In the genomic region with DNA sequence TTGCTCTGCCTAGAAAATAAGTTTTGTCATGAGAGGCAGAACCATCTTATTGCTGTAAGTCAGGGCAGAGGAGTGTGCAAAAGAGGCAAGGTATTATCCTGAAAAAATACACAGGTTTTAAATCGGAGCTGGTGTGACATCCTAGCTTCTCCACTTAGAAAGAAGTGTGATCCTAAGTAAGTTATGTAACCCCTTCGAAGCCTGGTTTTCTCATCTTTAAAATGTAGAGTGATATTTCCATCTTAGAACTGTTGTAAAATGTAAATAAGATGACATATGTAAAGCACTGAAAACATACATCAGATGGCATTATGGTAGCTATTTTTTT, we compare ENCODE assay signal across 15 cellular contexts.
A peak's percentile ranks its signal among the peaks of the same experiment; 100 is the strongest.
DNase-seq lines count a peak whose midpoint lies in the region; ATAC-seq, FAIRE-seq and TF ChIP-seq lines count a peak whose summit lies in the region.
"Had no signal": no experiment of that assay in that cellular context is flagged by ENCODE, and none has a peak within 500 bp of the region (broad histone marks: within the 10 kb centered on the region; RNA-seq: fewer than 3 reads in every experiment).

No MANE protein-coding gene starts in this region.

- no peak overlapping the region for H3K27ac Mint-ChIP-seq in CD8-positive, alpha-beta memory T cell
- H3K27ac Mint-ChIP-seq: stimulated activated effector memory CD8-positive, alpha-beta T cell treated with anti-CD3 and anti-CD28 coated beads, Interleukin-12 subunit alpha, Interleukin-12 subunit beta, amount 100 ng/mL, for 72 hours had no signal

- no peak for TF ChIP-seq POLR2A in thyroid gland (IDR thresholded peaks at IDR 0.05)

- H3K79me2 ChIP-seq in hepatocyte = no peaks in the 10 kb centered on the region

- H3K9me3 ChIP-seq in CD8-positive, alpha-beta memory T cell (ENCODE audit: low read length) = no peaks in the 10 kb centered on the region
- H3K9me3 ChIP-seq in adipocyte (ENCODE audit: control insufficient read depth, low read length) (no peaks in the 10 kb centered on the region), hepatocyte (ENCODE audit: low read depth) (no peaks in the 10 kb centered on the region), small intestine (ENCODE audit: control insufficient read depth, low read depth) (no peaks in the 10 kb centered on the region), thyroid gland (no peaks in the 10 kb centered on the region)

- H3K27me3 Mint-ChIP-seq in CD8-positive, alpha-beta memory T cell = no peaks in the 10 kb centered on the region
- H3K27me3 Mint-ChIP-seq: naive thymus-derived CD8-positive, alpha-beta T cell had no signal

- CTCF ChIA-PET in CD8-positive, alpha-beta memory T cell (lab: Charles Lee) = interaction anchor here (0.8 to 4.6 kb wide), 4 partner anchors 11 to 63 kb away, joined by 3 to 23 read pairs (median 4); no protein-coding TSS in a partner anchor

- no peak for ATAC-seq in HG02840 (IDR thresholded peaks at IDR 0.05; ENCODE audit: low FRiP score, unreplicated experiment)
- ATAC-seq: naive thymus-derived CD8-positive, alpha-beta T cell; PC-3; stimulated activated effector memory CD8-positive, alpha-beta T cell treated with anti-CD3 and anti-CD28 coated beads, Interleukin-12 subunit alpha, Interleukin-12 subunit beta, amount 100 ng/mL, for 72 hours had no signal

- intact Hi-C loops in thyroid gland (cut with DNase I) = no loop called here

- peak overlapping the region; percentile 27 for H3K27ac ChIP-seq in CD8-positive, alpha-beta memory T cell (ENCODE audit: low read depth, low read length)
- peak overlapping the region; percentile 40 for H3K27ac ChIP-seq in hepatocyte
- peak overlapping the region; percentile 32 to 85 for H3K27ac ChIP-seq in small intestine (ENCODE audit: low read depth in 1 of 2, low read length in 1 of 2)
- peak overlapping the region in 1 of 3 donors; percentile 15 for H3K27ac ChIP-seq in thyroid gland

- H2AFZ ChIP-seq in hepatocyte = no peak overlapping the region

- H3K27me3 ChIP-seq in CD8-positive, alpha-beta memory T cell (ENCODE audit: insufficient read depth, low read length, poor library complexity, severe bottlenecking) = no peaks in the 10 kb centered on the region
- H3K27me3 ChIP-seq in adipocyte (replicated peaks; ENCODE audit: control insufficient read depth, insufficient read depth, low read length) (no peaks in the 10 kb centered on the region), hepatocyte (no peaks in the 10 kb centered on the region), small intestine (ENCODE audit: control insufficient read depth in 2 of 2, insufficient read depth in 2 of 2, low read length in 2 of 2) (no peaks in the 10 kb centered on the region), thyroid gland (no peaks in the 10 kb centered on the region)

- FAIRE-seq in small intestine (lab: Jason Lieb, UNC) = no peak
- FAIRE-seq: endometrium, kidney had no signal

- 94% methylated on average over 2 of the region's 2 CpGs for WGBS in hepatocyte (ENCODE audit: low lambda C conversion rate, missing lambda C conversion rate)
- 74 to 91% (median 89%) methylated on average over 2 of the region's 2 CpGs for WGBS in small intestine, 3 donors
- 84 to 85% methylated on average over 2 of the region's 2 CpGs for WGBS in thyroid gland, 2 donors

- peaks cover 56% of the 10 kb centered on the region for H3K4me1 ChIP-seq in CD8-positive, alpha-beta memory T cell (ENCODE audit: insufficient read depth, low read length)
- H3K4me1 ChIP-seq in adipocyte (ENCODE audit: control insufficient read depth, insufficient read depth, low read length) (peaks cover 26% of the 10 kb centered on the region), hepatocyte (ENCODE audit: insufficient read depth) (peaks cover 15% of the 10 kb centered on the region), small intestine (ENCODE audit: control insufficient read depth in 2 of 2, insufficient read depth in 1 of 2, low read depth in 1 of 2, low read length in 1 of 2) (peaks cover 25 to 27% of the 10 kb centered on the region in 2 donors), thyroid gland (peaks cover 3 to 14% of the 10 kb centered on the region in 2 donors)

- POLR2A ChIA-PET in CD8-positive, alpha-beta memory T cell (lab: Charles Lee) = interaction anchor here (1.1 kb wide), 1 partner anchor 9 kb away, joined by 3 read pairs; no protein-coding TSS in a partner anchor

- H3K4me3 ChIP-seq in CD8-positive, alpha-beta memory T cell (ENCODE audit: low read length) = no peak overlapping the region
- H3K4me3 ChIP-seq in adipocyte (ENCODE audit: low read length) = no peak overlapping the region
- H3K4me3 ChIP-seq in hepatocyte = no peak overlapping the region
- no peak overlapping the region for H3K4me3 ChIP-seq in small intestine (ENCODE audit: low read depth in 1 of 2, low read length in 2 of 2)
- no peak overlapping the region for H3K4me3 ChIP-seq in thyroid gland (replicated peaks in 1 of 3)

- H3K36me3 ChIP-seq in CD8-positive, alpha-beta memory T cell (ENCODE audit: insufficient read depth, low read length) = no peaks in the 10 kb centered on the region
- no peaks in the 10 kb centered on the region for H3K36me3 ChIP-seq in adipocyte (ENCODE audit: control insufficient read depth, insufficient read depth, low read length, severe bottlenecking)
- H3K36me3 ChIP-seq in hepatocyte (replicated peaks; ENCODE audit: insufficient read depth, low read depth) = no peaks in the 10 kb centered on the region
- H3K36me3 ChIP-seq in small intestine (ENCODE audit: control insufficient read depth in 2 of 2, insufficient read depth in 2 of 2, low read length in 2 of 2) = no peaks in the 10 kb centered on the region
- H3K36me3 ChIP-seq in thyroid gland = no peaks in the 10 kb centered on the region

- H4K20me1 ChIP-seq in hepatocyte (ENCODE audit: insufficient read depth, poor library complexity, severe bottlenecking) = no peaks in the 10 kb centered on the region

- no peak overlapping the region for H3K4me3 Mint-ChIP-seq in CD8-positive, alpha-beta memory T cell
- H3K4me3 Mint-ChIP-seq: stimulated activated effector memory CD8-positive, alpha-beta T cell treated with anti-CD3 and anti-CD28 coated beads, Interleukin-12 subunit alpha, Interleukin-12 subunit beta, amount 100 ng/mL, for 72 hours had no signal

- TF ChIP-seq CTCF in hepatocyte (IDR thresholded peaks at IDR 0.05; ENCODE audit: poor library complexity) = no peak
- TF ChIP-seq CTCF in thyroid gland (IDR thresholded peaks at IDR 0.05) = no peak

- H3K9me2 ChIP-seq in hepatocyte (replicated peaks; ENCODE audit: insufficient read depth) = no peaks in the 10 kb centered on the region

- no peaks in the 10 kb centered on the region for H3K9me3 Mint-ChIP-seq in CD8-positive, alpha-beta memory T cell
- H3K9me3 Mint-ChIP-seq: IgD-negative memory B cell; naive thymus-derived CD8-positive, alpha-beta T cell; stimulated activated effector memory CD8-positive, alpha-beta T cell treated with anti-CD3 and anti-CD28 coated beads, Interleukin-12 subunit alpha, Interleukin-12 subunit beta, amount 100 ng/mL, for 72 hours had no signal

- peak overlapping the region; percentile 67 for H3K9ac ChIP-seq in adipocyte (ENCODE audit: low read length)

- no peaks in the 10 kb centered on the region for H3K36me3 Mint-ChIP-seq in CD8-positive, alpha-beta memory T cell
- H3K36me3 Mint-ChIP-seq: naive thymus-derived CD8-positive, alpha-beta T cell; stimulated activated effector memory CD8-positive, alpha-beta T cell treated with anti-CD3 and anti-CD28 coated beads, Interleukin-12 subunit alpha, Interleukin-12 subunit beta, amount 100 ng/mL, for 72 hours had no signal

- H3K4me2 ChIP-seq in hepatocyte = peak overlapping the region; percentile 50

- DNase-seq in CD8-positive, alpha-beta memory T cell = no peak
- no peak for DNase-seq in adipocyte (ENCODE audit: low read depth)
- DNase-seq in hepatocyte (ENCODE audit: low spot score) = no peak
- DNase-seq in small intestine = no peak
- no peak for DNase-seq in thyroid gland
- no peak for DNase-seq in AG08395 (ENCODE audit: low spot score)
- no peak for DNase-seq in AML-193 (lab: John Stamatoyannopoulos, UW)
- DNase-seq: naive thymus-derived CD8-positive, alpha-beta T cell; NCI-H1436; PC-3 had no signal

- peaks cover 44 to 58% (median 52%) of the 10 kb centered on the region in 3 donors for H3K4me1 Mint-ChIP-seq in CD8-positive, alpha-beta memory T cell
